In genomic region chr11:117849781-117850414, GRCh38 we compare ENCODE assay signal across 2 cellular contexts.
TF ChIP-seq lines count a peak whose summit lies in the region.

No MANE protein-coding gene starts in this region.

TF ChIP-seq in K562, 482 proteins besides CTCF, POLR2A, EP300 and RAD21:
- TF ChIP-seq HDAC2 (IDR thresholded peaks at IDR 0.05) (peak; percentile 85), KDM1A (IDR thresholded peaks at IDR 0.05) (peak; percentile 98 to 99), HDAC1 (IDR thresholded peaks at IDR 0.05) (peak in 1 of 2 experiments; percentile 52; a peak in 2 of 4 replicates), CBFA2T3 (IDR thresholded peaks at IDR 0.05) (peak; percentile 56), CBFA2T2 (conservative IDR thresholded peaks at IDR 0.05) (0 out of 2 replicates have a peak, but pooled peaks have one; percentile 6), DLX4 (CRISPR knock-in tag; IDR thresholded peaks at IDR 0.05) (no peak), EGR1 (conservative IDR thresholded peaks at IDR 0.05) (0 out of 2 replicates have a peak, but pooled peaks have one; percentile 12), U2AF1 (optimal IDR thresholded peaks at IDR 0.05; ENCODE audit: low read depth, low read length) (no peak), RCOR1 (IDR thresholded peaks at IDR 0.05; ENCODE audit: borderline replicate concordance in 1 of 2, low read depth in 2 of 2, low read length in 2 of 2) (peak; percentile 63 to 77; a peak in 3 of 4 replicates)

TF ChIP-seq in HEK293T, 16 proteins besides CTCF, POLR2A, EP300 and RAD21:
- TF ChIP-seq ZNF384 (IDR thresholded peaks at IDR 0.05) (no peak), NFRKB (IDR thresholded peaks at IDR 0.05) (no peak), ARNT (IDR thresholded peaks at IDR 0.05) (no peak), FOXM1 (IDR thresholded peaks at IDR 0.05; ENCODE audit: borderline replicate concordance) (no peak), FOXA1 (IDR thresholded peaks at IDR 0.05) (no peak), HDGF (IDR thresholded peaks at IDR 0.05; ENCODE audit: borderline replicate concordance) (no peak), ELF4 (IDR thresholded peaks at IDR 0.05) (no peak)
TF ChIP-seq in HEK293T: peak in this region for 0.
